ENCODE assay signal across 16 cellular contexts in genomic region chr9:547309-547708, GRCh38. TPM values are rescaled to one million over a fixed set of nuclear protein-coding genes. Genes with fewer than 3 reads are reported as not detected.
DNase-seq lines count a peak whose midpoint lies in the region; ATAC-seq, FAIRE-seq and TF ChIP-seq lines count a peak whose summit lies in the region.
"Had no signal": no experiment of that assay in that cellular context is flagged by ENCODE, and none has a peak within 500 bp of the region (broad histone marks: within the 10 kb centered on the region; RNA-seq: fewer than 3 reads in every experiment).

No MANE protein-coding gene starts in this region.

- TF ChIP-seq RAD21 in K562 (CRISPR knock-in tag; conservative IDR thresholded peaks at IDR 0.05 in 1 of 2, IDR thresholded peaks at IDR 0.05 in 1 of 2), result no peak

- no peak for DNase-seq in left ventricle myocardium inferior
- no peak for DNase-seq in cardiac septum (ENCODE audit: low spot score)
- no peak for DNase-seq in K562 (ENCODE audit: extremely low read depth in 1 of 4, low spot score in 3 of 4)
- no peak for DNase-seq in naive thymus-derived CD4-positive, alpha-beta T cell
- DNase-seq in NCI-H146 (lab: John Stamatoyannopoulos, UW), result no peak
- no peak for DNase-seq in GM19239 (ENCODE audit: insufficient read length, low spot score)
- DNase-seq in GOT3 (lab: John Stamatoyannopoulos, UW), result no peak
- DNase-seq: activated CD4-positive, alpha-beta T cell treated with anti-CD3 and anti-CD28 coated beads, Interleukin-2, amount 10 ng/mL, durations not matched to agents 24 days and 14 days; activated T-cell treated with anti-CD3 and anti-CD28 coated beads, Interleukin-2, amount 50 U/mL, for 72 hours; DMS53; NCI-H1092; NCI-H2227 treated with DMSO at 0.1 percent for 48 hours; stimulated activated CD4-positive, alpha-beta T cell treated with anti-CD3 and anti-CD28 coated beads, Interleukin-12 subunit alpha, Interleukin-12 subunit beta, amount 100 ng/mL, for 4 hours; T-cell had no signal

- H3K4me2 ChIP-seq in K562 (ENCODE audit: insufficient read depth, low read length), result no peak overlapping the region

- H3K27me3 Mint-ChIP-seq in naive thymus-derived CD4-positive, alpha-beta T cell, result peaks cover 0 to 8% (median 2%) of the 10 kb centered on the region in 5 donors

- intact Hi-C loops in left ventricle myocardium inferior (cut with micrococcal nuclease), result no loop called here
- intact Hi-C loops in cardiac septum (cut with DNase I), result loop anchor here (5.0 kb wide), 1 partner anchor 140 kb away; no protein-coding TSS in a partner anchor
- intact Hi-C loops in K562 (cut with micrococcal nuclease), result no loop called here
- intact Hi-C loops in naive thymus-derived CD4-positive, alpha-beta T cell (cut with micrococcal nuclease), result loop anchor here in 1 of 2 donors (1.0 kb wide), 3 partner anchors 43 to 100 kb away; partner anchors contain the start of gene KANK1

- H3K27ac Mint-ChIP-seq in naive thymus-derived CD4-positive, alpha-beta T cell, result peak overlapping the region in 5 of 9 donors; percentile 10 to 68 (median 49)
- H3K27ac Mint-ChIP-seq: activated CD4-positive, alpha-beta T cell treated with anti-CD3 and anti-CD28 coated beads, Interleukin-2, amount 10 ng/mL, durations not matched to agents 24 days and 14 days had no signal

- TF ChIP-seq EP300 in K562 (IDR thresholded peaks at IDR 0.05; ENCODE audit: low read length), result no peak

- CTCF ChIA-PET in K562 (lab: Yijun Ruan, JAX; ENCODE audit: low intra/inter-chr PET ratio), result no interaction called here
- CTCF ChIA-PET in naive thymus-derived CD4-positive, alpha-beta T cell (lab: Charles Lee), result interaction anchor here (0.7 to 1.9 kb wide), 3 partner anchors 12 to 44 kb away, joined by 3 to 6 read pairs (median 3); no protein-coding TSS in a partner anchor

- H3K36me3 Mint-ChIP-seq in naive thymus-derived CD4-positive, alpha-beta T cell, result peaks cover 0 to 10% (median 0%) of the 10 kb centered on the region in 5 donors

- H3K4me1 ChIP-seq in left ventricle myocardium inferior, result peaks cover 70% of the 10 kb centered on the region
- no peaks in the 10 kb centered on the region for H3K4me1 ChIP-seq in K562 (replicated peaks in 1 of 2; ENCODE audit: control insufficient read depth in 2 of 2, insufficient read depth in 2 of 2, low read length in 2 of 2)
- H3K4me1 ChIP-seq in naive thymus-derived CD4-positive, alpha-beta T cell (ENCODE audit: control insufficient read depth in 2 of 2, insufficient read depth in 2 of 2, low read length in 2 of 2), result no peaks in the 10 kb centered on the region

- H3K36me3 ChIP-seq in left ventricle myocardium inferior (no peaks in the 10 kb centered on the region), K562 (ENCODE audit: control insufficient read depth, insufficient read depth, low read length) (no peaks in the 10 kb centered on the region)
- H3K36me3 ChIP-seq in naive thymus-derived CD4-positive, alpha-beta T cell (ENCODE audit: control insufficient read depth in 2 of 3, insufficient read depth in 3 of 3, low read length in 3 of 3), result peaks cover 0 to 5% (median 0%) of the 10 kb centered on the region in 3 experiments
- H3K36me3 ChIP-seq: ascending aorta had no signal

- POLR2A ChIA-PET in K562 (lab: Yijun Ruan, JAX), result no interaction called here
- POLR2A ChIA-PET in naive thymus-derived CD4-positive, alpha-beta T cell (lab: Charles Lee), result no interaction called here

- TF ChIP-seq CTCF in left ventricle myocardium inferior (IDR thresholded peaks at IDR 0.05; ENCODE audit: borderline replicate concordance), result no peak
- TF ChIP-seq CTCF in K562 (IDR thresholded peaks at IDR 0.05 in 2 of 3, conservative IDR thresholded peaks at IDR 0.05 in 1 of 3; ENCODE audit: insufficient read depth in 2 of 3, low read depth in 1 of 3, low read length in 3 of 3), result no peak

- peaks cover 3 to 16% (median 12%) of the 10 kb centered on the region in 7 donors for H3K4me1 Mint-ChIP-seq in naive thymus-derived CD4-positive, alpha-beta T cell

- no TSS peak for BruUV-seq in K562 (replicated peaks; lab: Mats Ljungman, UMichigan)

- no peak overlapping the region for H2AFZ ChIP-seq in K562 (ENCODE audit: low read depth, low read length)

- in situ Hi-C loops in K562 (cut with MboI), result no loop called here

- no peaks in the 10 kb centered on the region for H3K9me1 ChIP-seq in K562 (ENCODE audit: control insufficient read depth, insufficient read depth, low read length)

- no peak overlapping the region for H3K9ac ChIP-seq in K562 (ENCODE audit: insufficient read depth in 1 of 2, low read depth in 2 of 2, low read length in 2 of 2)

- H3K27me3 ChIP-seq in left ventricle myocardium inferior (ENCODE audit: low read depth), result no peaks in the 10 kb centered on the region
- H3K27me3 ChIP-seq in K562 (ENCODE audit: control insufficient read depth in 2 of 2, insufficient read depth in 2 of 2, low read length in 2 of 2), result peaks cover 0 to 9% of the 10 kb centered on the region in 2 experiments; a peak in 3 of 5 replicates
- H3K27me3 ChIP-seq in naive thymus-derived CD4-positive, alpha-beta T cell (ENCODE audit: control insufficient read depth in 2 of 2, insufficient read depth in 2 of 2, low read length in 2 of 2), result no peaks in the 10 kb centered on the region
- H3K27me3 ChIP-seq: ascending aorta had no signal

- H3K79me2 ChIP-seq in K562 (ENCODE audit: control insufficient read depth, insufficient read depth, low read length), result no peaks in the 10 kb centered on the region

- H3K9me3 ChIP-seq in left ventricle myocardium inferior (replicated peaks), result no peaks in the 10 kb centered on the region
- no peaks in the 10 kb centered on the region for H3K9me3 ChIP-seq in K562 (replicated peaks; ENCODE audit: control insufficient read depth, insufficient read depth, low read depth, low read length)
- H3K9me3 ChIP-seq in naive thymus-derived CD4-positive, alpha-beta T cell (ENCODE audit: control insufficient read depth in 2 of 3, low read length in 3 of 3), result no peaks in the 10 kb centered on the region
- H3K9me3 ChIP-seq: ascending aorta had no signal

- peak overlapping the region in 4 of 10 donors; percentile 10 to 48 (median 16) for H3K4me3 Mint-ChIP-seq in naive thymus-derived CD4-positive, alpha-beta T cell
- H3K4me3 Mint-ChIP-seq: activated CD4-positive, alpha-beta T cell treated with anti-CD3 and anti-CD28 coated beads, Interleukin-2, amount 10 ng/mL, durations not matched to agents 24 days and 14 days had no signal

- H3K27ac ChIP-seq in left ventricle myocardium inferior (replicated peaks) (peak overlapping the region; percentile 86), K562 (ENCODE audit: extremely low read depth, low read depth, low read length) (no peak overlapping the region)
- no peak overlapping the region for H3K27ac ChIP-seq in naive thymus-derived CD4-positive, alpha-beta T cell (ENCODE audit: low read depth, low read length)

- no peak for TF ChIP-seq POLR2A in K562 (conservative IDR thresholded peaks at IDR 0.05)

- 1% methylated on average over 5 of the region's 5 CpGs for WGBS in K562 (ENCODE audit: insufficient coverage, low coverage, missing lambda C conversion rate)

- H3K4me3 ChIP-seq in left ventricle myocardium inferior (peak overlapping the region; percentile 54), K562 (no peak overlapping the region)
- H3K4me3 ChIP-seq in naive thymus-derived CD4-positive, alpha-beta T cell (ENCODE audit: low read length), result no peak overlapping the region

- ATAC-seq in K562 (no peak), GM19324 (IDR thresholded peaks at IDR 0.05; ENCODE audit: low FRiP score, unreplicated experiment) (no peak)
- ATAC-seq in naive thymus-derived CD4-positive, alpha-beta T cell, result no peak
- ATAC-seq: activated T-cell treated with anti-CD3 and anti-CD28 coated beads, Interleukin-2, amount 50 U/mL, for 72 hours; T-cell had no signal

- no peaks in the 10 kb centered on the region for H4K20me1 ChIP-seq in K562 (replicated peaks; ENCODE audit: control insufficient read depth, insufficient read depth, low read length)

- FAIRE-seq in K562 (lab: Jason Lieb, UNC), result no peak
- FAIRE-seq in GM19239 (lab: Jason Lieb, UNC), result no peak

- H3K9me3 Mint-ChIP-seq in naive thymus-derived CD4-positive, alpha-beta T cell, result no peaks in the 10 kb centered on the region
- H3K9me3 Mint-ChIP-seq: activated CD4-positive, alpha-beta T cell treated with anti-CD3 and anti-CD28 coated beads, Interleukin-2, amount 10 ng/mL, durations not matched to agents 24 days and 14 days; activated T-cell treated with anti-CD3 and anti-CD28 coated beads, Interleukin-2, amount 50 U/mL, for 72 hours; T-cell had no signal

TF ChIP-seq in K562, 482 proteins besides CTCF, POLR2A, EP300 and RAD21:
- TF ChIP-seq GTF2A2 (tag; IDR thresholded peaks at IDR 0.05) (no peak), SPI1 (IDR thresholded peaks at IDR 0.05; ENCODE audit: borderline replicate concordance, low read depth, low read length) (peak; percentile 55; the same call in 1 of the 2 replicates)

RNA-seq across cellular contexts. Expression of gene KANK1, which starts 42.8 kb away (rescaled TPM):
- total RNA-seq in left ventricle myocardium inferior (155 TPM), cardiac septum (90.1 TPM), K562 (2014; rRNA removed) (0.12 and 0.18 TPM in 2 replicates), K562 (2014; rRNA removed; fragmentation: Illumina TruSeq; extraction: Trizol) (0.26 and 0.44 TPM in 2 replicates), K562 (2015; rRNA removed; fragmentation: Illumina TruSeq; extraction: Trizol) (0.36 and 0.45 TPM in 2 replicates), K562 (2021) (0.55 and 0.89 TPM in 2 replicates)
- total RNA-seq in K562 (2011; cell fraction: chromatin; rRNA removed; ENCODE audit: low replicate concordance), result 0.58 and 0.69 TPM in 2 replicates
- 0.39 and 1.2 TPM in 2 replicates for total RNA-seq in K562 (2011; cell fraction: nucleolus; rRNA removed)
- total RNA-seq in K562 (2011; cell fraction: nucleoplasm; rRNA removed), result 0.31 and 0.37 TPM in 2 replicates
- polyA plus RNA-seq in K562 (2011; rRNA removed) (0.62 and 0.78 TPM in 2 replicates), K562 (2014; fragmentation: Illumina TruSeq; extraction: Trizol) (0.11 and 0.22 TPM in 2 replicates), K562 (2014; fragmentation: Nextera tagmentation; extraction: Ambion mirVana) (under 1 TPM; 0.11 to 0.34 TPM), K562 (2014; rRNA removed) (0.01 and 0.17 TPM in 2 replicates)
- polyA plus RNA-seq in K562 (2011; cell fraction: cytosol; rRNA removed), result 0.50 and 0.61 TPM in 2 replicates
- 0.44 and 0.60 TPM in 2 replicates for polyA plus RNA-seq in K562 (2011; cell fraction: nucleus; rRNA removed)
- polyA plus RNA-seq in K562 (2012), result 0.12 and 0.18 TPM in 2 replicates
- polyA minus RNA-seq in K562 (2011; rRNA and poly(A)+ RNA removed), result 1.2 and 1.5 TPM in 2 replicates
- polyA minus RNA-seq in K562 (2011; cell fraction: cytosol; rRNA and poly(A)+ RNA removed), result 0.95 and 1.4 TPM in 2 replicates
- 0.54 and 0.56 TPM in 2 replicates for polyA minus RNA-seq in K562 (2011; cell fraction: nucleus; rRNA and poly(A)+ RNA removed)
- total RNA-seq in naive thymus-derived CD4-positive, alpha-beta T cell, result 10 to 100 TPM in 3 of 5 experiments, 1 to 10 TPM in 2; 2.4 to 47.2 (median 21.5) TPM
- 10 to 100 TPM in 1 of 2 donors, 1 to 10 TPM in 1; 9.3 to 29.8 TPM for polyA plus RNA-seq in naive thymus-derived CD4-positive, alpha-beta T cell
